In genomic region chr19:29948759-29949470, GRCh38 we compare ENCODE assay signal across 8 cellular contexts. TPM values are rescaled to one million over a fixed set of nuclear protein-coding genes. Genes with fewer than 3 reads are reported as not detected.
DNase-seq lines count a peak whose midpoint lies in the region; ATAC-seq, FAIRE-seq and TF ChIP-seq lines count a peak whose summit lies in the region.
"Not testable (repeated sequence)": the region's sequence is repeated elsewhere in the genome, so short reads cannot be mapped to it uniquely, and the experiment has no call there.

No MANE protein-coding gene starts in this region.

- H3K36me3 ChIP-seq in HepG2 (replicated peaks in 1 of 2; ENCODE audit: control insufficient read depth in 1 of 2, insufficient read depth in 2 of 2, low read length in 2 of 2): not testable (repeated sequence)

- H3K27ac Mint-ChIP-seq in activated CD4-positive, alpha-beta T cell treated with anti-CD3 and anti-CD28 coated beads for 36 hours: peak overlapping the region; percentile 91
- H3K27ac Mint-ChIP-seq in activated T-cell treated with anti-CD3 and anti-CD28 coated beads, Interleukin-2, amount 50 U/mL, for 24 hours: peak overlapping the region; percentile 97
- H3K27ac Mint-ChIP-seq in activated naive CD4-positive, alpha-beta T cell treated with anti-CD3 and anti-CD28 coated beads for 36 hours: peak overlapping the region; percentile 96
- peak overlapping the region; percentile 13 for H3K27ac Mint-ChIP-seq in activated naive CD8-positive, alpha-beta T cell treated with anti-CD3 and anti-CD28 coated beads for 36 hours
- not testable (repeated sequence) for H3K27ac Mint-ChIP-seq in chondrocyte (ENCODE audit: unreplicated experiment)
- peak overlapping the region; percentile 4 to 96 (median 94) for H3K27ac Mint-ChIP-seq in nephron
- peak overlapping the region; percentile 38 for H3K27ac Mint-ChIP-seq in stimulated activated naive CD8-positive, alpha-beta T cell treated with anti-CD3 and anti-CD28 coated beads, Interleukin-15, Interleukin-2, amounts not matched to agents 100 ng/mL and 50 ng/mL, for 24 hours

- H3K4me3 ChIP-seq in HepG2 (replicated peaks in 1 of 3; ENCODE audit: insufficient read depth in 1 of 3, low read depth in 2 of 3, low read length in 3 of 3): not testable (repeated sequence)

- not testable (repeated sequence) for TF ChIP-seq CTCF in chondrocyte (IDR thresholded peaks at IDR 0.05); HepG2 (CRISPR knock-in tag; IDR thresholded peaks at IDR 0.05); nephron (IDR thresholded peaks at IDR 0.05; ENCODE audit: unreplicated experiment in 3 of 3)

- not testable (repeated sequence) for TF ChIP-seq EP300 in HepG2 (IDR thresholded peaks at IDR 0.05; ENCODE audit: low read depth in 2 of 2, low read length in 2 of 2); HepG2 (CRISPR knock-in tag; IDR thresholded peaks at IDR 0.05; ENCODE audit: borderline replicate concordance)

- not testable (repeated sequence) for H2AFZ ChIP-seq in HepG2 (ENCODE audit: low read length)

- H3K4me2 ChIP-seq in HepG2 (ENCODE audit: low read depth, low read length): not testable (repeated sequence)

- CTCF ChIA-PET in activated CD4-positive, alpha-beta T cell treated with anti-CD3 and anti-CD28 coated beads for 36 hours (lab: Charles Lee); activated naive CD4-positive, alpha-beta T cell treated with anti-CD3 and anti-CD28 coated beads for 36 hours (lab: Charles Lee); HepG2 (lab: Yijun Ruan, JAX; ENCODE audit: low intra/inter-chr PET ratio, low total read pairs): not testable (repeated sequence)

- H3K79me2 ChIP-seq in HepG2 (ENCODE audit: insufficient read depth, low read length): peaks cover 88% of the 10 kb centered on the region

- H3K4me3 Mint-ChIP-seq in activated CD4-positive, alpha-beta T cell treated with anti-CD3 and anti-CD28 coated beads for 36 hours; activated T-cell treated with anti-CD3 and anti-CD28 coated beads, Interleukin-2, amount 50 U/mL, for 24 hours; activated naive CD4-positive, alpha-beta T cell treated with anti-CD3 and anti-CD28 coated beads for 36 hours; activated naive CD8-positive, alpha-beta T cell treated with anti-CD3 and anti-CD28 coated beads for 36 hours; chondrocyte (ENCODE audit: unreplicated experiment); stimulated activated naive CD8-positive, alpha-beta T cell treated with anti-CD3 and anti-CD28 coated beads, Interleukin-15, Interleukin-2, amounts not matched to agents 100 ng/mL and 50 ng/mL, for 24 hours: not testable (repeated sequence)
- peak overlapping the region in 1 of 3 experiments; percentile 28 for H3K4me3 Mint-ChIP-seq in nephron

- not testable (repeated sequence) for H3K27me3 Mint-ChIP-seq in activated CD4-positive, alpha-beta T cell treated with anti-CD3 and anti-CD28 coated beads for 36 hours; activated T-cell treated with anti-CD3 and anti-CD28 coated beads, Interleukin-2, amount 50 U/mL, for 24 hours; activated naive CD4-positive, alpha-beta T cell treated with anti-CD3 and anti-CD28 coated beads for 36 hours (ENCODE audit: low read depth); activated naive CD8-positive, alpha-beta T cell treated with anti-CD3 and anti-CD28 coated beads for 36 hours; chondrocyte (ENCODE audit: low read depth); nephron (ENCODE audit: low read depth); stimulated activated naive CD8-positive, alpha-beta T cell treated with anti-CD3 and anti-CD28 coated beads, Interleukin-15, Interleukin-2, amounts not matched to agents 100 ng/mL and 50 ng/mL, for 24 hours

- H3K9ac ChIP-seq in HepG2 (ENCODE audit: insufficient read depth, low read depth, low read length): not testable (repeated sequence)

- peaks cover 73% of the 10 kb centered on the region for H3K4me1 Mint-ChIP-seq in activated CD4-positive, alpha-beta T cell treated with anti-CD3 and anti-CD28 coated beads for 36 hours
- H3K4me1 Mint-ChIP-seq in activated T-cell treated with anti-CD3 and anti-CD28 coated beads, Interleukin-2, amount 50 U/mL, for 24 hours (ENCODE audit: low read depth): peaks cover 84% of the 10 kb centered on the region
- peaks cover 81% of the 10 kb centered on the region for H3K4me1 Mint-ChIP-seq in activated naive CD4-positive, alpha-beta T cell treated with anti-CD3 and anti-CD28 coated beads for 36 hours (ENCODE audit: low read depth)
- H3K4me1 Mint-ChIP-seq in activated naive CD8-positive, alpha-beta T cell treated with anti-CD3 and anti-CD28 coated beads for 36 hours: peaks cover 62% of the 10 kb centered on the region
- H3K4me1 Mint-ChIP-seq in chondrocyte (ENCODE audit: low read depth) (peaks cover 46% of the 10 kb centered on the region), nephron (peaks cover 28% of the 10 kb centered on the region)
- H3K4me1 Mint-ChIP-seq in stimulated activated naive CD8-positive, alpha-beta T cell treated with anti-CD3 and anti-CD28 coated beads, Interleukin-15, Interleukin-2, amounts not matched to agents 100 ng/mL and 50 ng/mL, for 24 hours (ENCODE audit: low read depth): peaks cover 82% of the 10 kb centered on the region

- TF ChIP-seq RAD21 in HepG2 (CRISPR knock-in tag; IDR thresholded peaks at IDR 0.05): not testable (repeated sequence)

- DNase-seq in activated CD4-positive, alpha-beta T cell treated with anti-CD3 and anti-CD28 coated beads for 36 hours; activated T-cell treated with anti-CD3 and anti-CD28 coated beads, Interleukin-2, amount 50 U/mL, for 24 hours; activated naive CD4-positive, alpha-beta T cell treated with anti-CD3 and anti-CD28 coated beads for 36 hours; activated naive CD8-positive, alpha-beta T cell treated with anti-CD3 and anti-CD28 coated beads for 36 hours; HepG2 (ENCODE audit: low spot score): not testable (repeated sequence)
- peak; percentile 72 for DNase-seq in chondrocyte (ENCODE audit: low spot score)

- H3K36me3 Mint-ChIP-seq in activated CD4-positive, alpha-beta T cell treated with anti-CD3 and anti-CD28 coated beads for 36 hours (ENCODE audit: low read depth): peaks cover 55% of the 10 kb centered on the region
- H3K36me3 Mint-ChIP-seq in activated T-cell treated with anti-CD3 and anti-CD28 coated beads, Interleukin-2, amount 50 U/mL, for 24 hours (ENCODE audit: low read depth): peaks cover 68% of the 10 kb centered on the region
- peaks cover 29% of the 10 kb centered on the region for H3K36me3 Mint-ChIP-seq in activated naive CD4-positive, alpha-beta T cell treated with anti-CD3 and anti-CD28 coated beads for 36 hours (ENCODE audit: low read depth)
- peaks cover 62% of the 10 kb centered on the region for H3K36me3 Mint-ChIP-seq in activated naive CD8-positive, alpha-beta T cell treated with anti-CD3 and anti-CD28 coated beads for 36 hours
- H3K36me3 Mint-ChIP-seq in chondrocyte (ENCODE audit: low read depth): not testable (repeated sequence)
- H3K36me3 Mint-ChIP-seq in nephron (ENCODE audit: low read depth): peaks cover 47% of the 10 kb centered on the region
- peaks cover 51% of the 10 kb centered on the region for H3K36me3 Mint-ChIP-seq in stimulated activated naive CD8-positive, alpha-beta T cell treated with anti-CD3 and anti-CD28 coated beads, Interleukin-15, Interleukin-2, amounts not matched to agents 100 ng/mL and 50 ng/mL, for 24 hours (ENCODE audit: low read depth)

- H3K9me3 ChIP-seq in HepG2 (ENCODE audit: low read length): not testable (repeated sequence)

- H4K20me1 ChIP-seq in HepG2 (ENCODE audit: insufficient read depth, low read length): peaks cover 34% of the 10 kb centered on the region

- BruUV-seq in HepG2 (replicated peaks; lab: Mats Ljungman, UMichigan): not testable (repeated sequence)

- ATAC-seq in activated CD4-positive, alpha-beta T cell treated with anti-CD3 and anti-CD28 coated beads for 36 hours; HepG2: not testable (repeated sequence)

- peaks cover 43% of the 10 kb centered on the region for H3K4me1 ChIP-seq in HepG2 (ENCODE audit: insufficient read depth, low read length)

- POLR2A ChIA-PET in activated CD4-positive, alpha-beta T cell treated with anti-CD3 and anti-CD28 coated beads for 36 hours (lab: Charles Lee); HepG2 (lab: Yijun Ruan, JAX): not testable (repeated sequence)

- in situ Hi-C loops in HepG2 (cut with HindIII; ENCODE audit: extremely low pct_ligation_motif_present, low pct_unique_long_range_greater_than_20kb): not testable (repeated sequence)

- not testable (repeated sequence) for H3K27ac ChIP-seq in HepG2 (ENCODE audit: extremely low read length, insufficient read depth, low read length)

- H3K27me3 ChIP-seq in HepG2 (ENCODE audit: control insufficient read depth in 1 of 2, insufficient read depth in 2 of 2, low read length in 2 of 2): not testable (repeated sequence)

- 84% methylated on average over 15 of the region's 57 CpGs for WGBS in HepG2 (ENCODE audit: low lambda C conversion rate)

- intact Hi-C loops in activated CD4-positive, alpha-beta T cell treated with anti-CD3 and anti-CD28 coated beads for 36 hours (cut with DNase I, micrococcal nuclease): loop anchor here in 1 of 2 experiments (10.0 kb wide), 1 partner anchor 276 kb away; no protein-coding TSS in a partner anchor
- intact Hi-C loops in activated naive CD4-positive, alpha-beta T cell treated with anti-CD3 and anti-CD28 coated beads for 36 hours (cut with micrococcal nuclease): loop anchor here (10.0 kb wide), 1 partner anchor 1266 kb away; no protein-coding TSS in a partner anchor
- intact Hi-C loops in HepG2 (cut with micrococcal nuclease; ENCODE audit: unreplicated experiment): not testable (repeated sequence)

- TF ChIP-seq POLR2A in HepG2 (IDR thresholded peaks at IDR 0.05; ENCODE audit: insufficient read depth in 1 of 2, low read depth in 2 of 2, low read length in 2 of 2): not testable (repeated sequence)

- H3K9me3 Mint-ChIP-seq in activated CD4-positive, alpha-beta T cell treated with anti-CD3 and anti-CD28 coated beads for 36 hours (ENCODE audit: low read depth); activated T-cell treated with anti-CD3 and anti-CD28 coated beads, Interleukin-2, amount 50 U/mL, for 24 hours; activated naive CD4-positive, alpha-beta T cell treated with anti-CD3 and anti-CD28 coated beads for 36 hours; chondrocyte (ENCODE audit: low read depth); stimulated activated naive CD8-positive, alpha-beta T cell treated with anti-CD3 and anti-CD28 coated beads, Interleukin-15, Interleukin-2, amounts not matched to agents 100 ng/mL and 50 ng/mL, for 24 hours: not testable (repeated sequence)
- peaks cover 11% of the 10 kb centered on the region for H3K9me3 Mint-ChIP-seq in activated naive CD8-positive, alpha-beta T cell treated with anti-CD3 and anti-CD28 coated beads for 36 hours
- H3K9me3 Mint-ChIP-seq in nephron: peaks cover 16% of the 10 kb centered on the region

- not testable (repeated sequence) for FAIRE-seq in HepG2 (lab: Jason Lieb, UNC)

RNA-seq across cellular contexts. Expression of gene URI1, which starts 6.9 kb away (rescaled TPM):
- total RNA-seq in activated CD4-positive, alpha-beta T cell treated with anti-CD3 and anti-CD28 coated beads for 36 hours: 10 to 100 TPM; 61.3 to 69.7 TPM
- total RNA-seq in activated naive CD4-positive, alpha-beta T cell treated with anti-CD3 and anti-CD28 coated beads for 36 hours: 10 to 100 TPM; 65.9 to 69.8 TPM
- 10 to 100 TPM; 69.7 to 75.4 TPM for total RNA-seq in activated naive CD8-positive, alpha-beta T cell treated with anti-CD3 and anti-CD28 coated beads for 36 hours
- 42.0 to 50.4 TPM (median 49.4 TPM) in 3 replicates for total RNA-seq in chondrocyte
- total RNA-seq in HepG2 (2016; rRNA removed; fragmentation: Illumina TruSeq; extraction: Trizol): 66.6 and 67.9 TPM in 2 replicates
- total RNA-seq in HepG2 (2016; cell fraction: cytosol; rRNA removed; fragmentation: Illumina TruSeq; extraction: Trizol; ENCODE audit: low read depth): 55.4 and 65.8 TPM in 2 replicates
- total RNA-seq in HepG2 (2016; cell fraction: insoluble cytoplasmic fraction; rRNA removed; fragmentation: Illumina TruSeq; extraction: Trizol): 59.1 and 63.0 TPM in 2 replicates
- 94.1 and 96.8 TPM in 2 replicates for total RNA-seq in HepG2 (2016; cell fraction: membrane; rRNA removed; fragmentation: Illumina TruSeq; extraction: Trizol)
- total RNA-seq in HepG2 (2016; cell fraction: nucleus; rRNA removed; fragmentation: Illumina TruSeq; extraction: Trizol): 59.4 and 60.6 TPM in 2 replicates
- polyA plus RNA-seq in HepG2 (2011; rRNA removed): 35.4 and 43.6 TPM in 2 replicates
- 17.2 and 27.7 TPM in 2 replicates for polyA plus RNA-seq in HepG2 (2011; cell fraction: cytosol; rRNA removed)
- polyA plus RNA-seq in HepG2 (2011; cell fraction: nucleus; rRNA removed): 29.1 and 37.9 TPM in 2 replicates
- 40.6 and 47.2 TPM in 2 replicates for polyA plus RNA-seq in HepG2 (2012)
- polyA plus RNA-seq in HepG2 (2016; cell fraction: cytosol; fragmentation: Illumina TruSeq; extraction: Trizol; ENCODE audit: low read depth): 37.8 and 49.5 TPM in 2 replicates
- polyA plus RNA-seq in HepG2 (2016; cell fraction: insoluble cytoplasmic fraction; fragmentation: Illumina TruSeq; extraction: Trizol; ENCODE audit: low read depth): 64.3 and 69.2 TPM in 2 replicates
- 70.9 and 75.8 TPM in 2 replicates for polyA plus RNA-seq in HepG2 (2016; cell fraction: membrane; fragmentation: Illumina TruSeq; extraction: Trizol; ENCODE audit: low read depth)
- polyA plus RNA-seq in HepG2 (2016; cell fraction: nucleus; fragmentation: Illumina TruSeq; extraction: Trizol; ENCODE audit: insufficient read depth, low read depth): 55.9 and 58.5 TPM in 2 replicates
- polyA minus RNA-seq in HepG2 (2011; rRNA and poly(A)+ RNA removed; ENCODE audit: low replicate concordance): 20.9 and 41.9 TPM in 2 replicates
- 26.6 and 35.0 TPM in 2 replicates for polyA minus RNA-seq in HepG2 (2011; cell fraction: cytosol; rRNA and poly(A)+ RNA removed)
- 118 and 132 TPM in 2 replicates for polyA minus RNA-seq in HepG2 (2011; cell fraction: nucleus; rRNA and poly(A)+ RNA removed)
